In the genomic region with DNA sequence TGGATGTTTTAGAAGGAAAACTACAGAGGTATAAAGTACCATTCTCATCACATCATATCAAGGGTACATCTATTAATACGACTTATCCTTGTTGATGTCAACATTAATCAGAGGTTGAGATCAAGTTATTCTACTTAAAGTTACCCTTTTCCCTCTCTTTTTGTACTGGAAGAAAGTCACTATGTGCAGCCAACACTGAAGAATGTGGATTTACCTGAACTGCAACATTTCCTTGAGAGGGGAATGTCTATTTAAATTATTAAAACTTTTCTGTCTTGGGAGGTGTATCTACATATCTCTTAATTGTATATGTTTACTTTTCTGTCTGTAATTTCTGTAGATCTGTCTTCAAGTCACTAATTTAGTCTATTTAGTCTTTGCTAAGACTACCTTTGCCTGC, we compare ENCODE assay signal across 22 cellular contexts.
"Had no signal": no experiment of that assay in that cellular context is flagged by ENCODE, and none has a peak within 500 bp of the region (broad histone marks: within the 10 kb centered on the region; RNA-seq: fewer than 3 reads in every experiment).

No MANE protein-coding gene starts in this region.

- H3K9me3 ChIP-seq: MG63, Peyer's patch had no signal

- H3K27ac ChIP-seq: Peyer's patch, SJSA1, SK-N-MC had no signal

- H3K36me3 ChIP-seq: Peyer's patch had no signal

- H3K27me3 ChIP-seq: MG63, Peyer's patch, SJSA1 had no signal

- DNase-seq: Karpas-422, KG1, MG63, NCI-H1092, NCI-H1105 treated with DMSO at 0.1 percent for 48 hours, NCI-H1417 treated with DMSO at 0.1 percent for 48 hours, NCI-H146, NCI-H187, NCI-H2029, NCI-H2081 treated with DMSO at 0.1 percent for 48 hours, NCI-H2171, NCI-H226, NCI-H446, NCI-H510A, NCI-H524 treated with DMSO at 0.1 percent for 48 hours, NCI-H69, NCI-H774, Peyer's patch, Right ventricle myocardium superior, SIG-M5 had no signal

- H3K4me3 ChIP-seq: MG63, Peyer's patch, SJSA1, SK-N-MC had no signal
